ENCODE assay signal across 14 cellular contexts in the genomic region with DNA sequence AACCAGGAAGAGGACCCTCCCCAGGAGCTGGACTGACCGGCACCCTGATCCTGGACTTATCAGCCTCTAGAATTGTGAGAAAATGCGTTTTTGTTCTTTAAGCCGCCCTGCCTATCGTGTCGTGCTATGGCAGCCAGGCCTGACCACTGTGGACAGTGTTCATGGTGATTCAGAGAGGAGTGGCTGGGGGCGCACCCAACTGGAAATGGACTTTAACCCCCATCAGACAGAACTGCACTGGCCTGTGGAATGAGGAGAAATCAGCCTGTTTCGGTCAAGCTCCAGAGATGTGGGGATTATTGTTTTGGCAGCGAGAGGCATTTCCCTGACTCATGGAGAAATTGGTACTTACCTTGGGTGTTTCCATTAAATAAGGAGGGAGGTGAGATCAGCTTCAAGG.
A peak's percentile ranks its signal among the peaks of the same experiment; 100 is the strongest.
DNase-seq lines count a peak whose midpoint lies in the region; TF ChIP-seq lines count a peak whose summit lies in the region.
"Had no signal": no experiment of that assay in that cellular context is flagged by ENCODE, and none has a peak within 500 bp of the region (broad histone marks: within the 10 kb centered on the region; RNA-seq: fewer than 3 reads in every experiment).

No MANE protein-coding gene starts in this region.

- TF ChIP-seq CTCF in colonic mucosa (IDR thresholded peaks at IDR 0.05) (no peak), sigmoid colon (IDR thresholded peaks at IDR 0.05) (no peak)

- H3K27me3 ChIP-seq in colonic mucosa = no peaks in the 10 kb centered on the region
- H3K27me3 ChIP-seq in sigmoid colon = peaks cover 0 to 3% (median 0%) of the 10 kb centered on the region in 3 donors

- peak; percentile 13 for DNase-seq in colonic mucosa
- peak; percentile 55 for DNase-seq in mesenteric fat pad (ENCODE audit: low spot score)
- peak; percentile 40 for DNase-seq in sigmoid colon
- no peak for DNase-seq in activated gamma-delta T cell (lab: John Stamatoyannopoulos, UW)
- no peak for DNase-seq in kidney glomerular epithelial cell (lab: John Stamatoyannopoulos, UW)
- DNase-seq in NCI-H526 treated with DMSO at 0.1 percent for 48 hours (lab: John Stamatoyannopoulos, UW) = no peak
- no peak for DNase-seq in D341Med (ENCODE audit: low spot score)
- DNase-seq: C1 segment of cervical spinal cord; CD4-positive, alpha-beta T cell; DND-41; GDM1; HCEC 1CT; HFFc6; IMR-90 had no signal

- H3K36me3 ChIP-seq in colonic mucosa = no peaks in the 10 kb centered on the region
- H3K36me3 ChIP-seq in sigmoid colon = no peaks in the 10 kb centered on the region

- H3K9me3 ChIP-seq in colonic mucosa = no peaks in the 10 kb centered on the region
- peaks cover 0 to 7% (median 0%) of the 10 kb centered on the region in 4 donors for H3K9me3 ChIP-seq in sigmoid colon

- H3K27ac ChIP-seq in colonic mucosa (no peak overlapping the region), sigmoid colon (no peak overlapping the region)

- TF ChIP-seq POLR2A in sigmoid colon (IDR thresholded peaks at IDR 0.05) = no peak

- no peak for TF ChIP-seq EP300 in sigmoid colon (IDR thresholded peaks at IDR 0.05)

- H3K9ac ChIP-seq in colonic mucosa (ENCODE audit: low read depth in 2 of 2, low read length in 2 of 2) = no peak overlapping the region

- WGBS in sigmoid colon, 2 donors = 47 to 72% methylated on average over 8 of the region's 8 CpGs

- H3K4me1 ChIP-seq in colonic mucosa (no peaks in the 10 kb centered on the region), sigmoid colon (no peaks in the 10 kb centered on the region)

- H3K4me3 ChIP-seq in colonic mucosa (no peak overlapping the region), sigmoid colon (no peak overlapping the region)

- intact Hi-C loops in colonic mucosa (cut with DNase I) (no loop called here), sigmoid colon (cut with DNase I) (no loop called here)

Comparison
In these comparisons a context has a peak if more than half of its experiments do, and no peak if none do; other contexts are left out.
1. DNase-seq: peak in colonic mucosa (single experiment), mesenteric fat pad (single experiment) and sigmoid colon (single experiment); none in activated gamma-delta T cell (single experiment), kidney glomerular epithelial cell (single experiment), NCI-H526 treated with DMSO at 0.1 percent for 48 hours (single experiment) and D341Med (single experiment).